34 cellular contexts compared by ENCODE assay signal in genomic region chr14:87581298-87581697, GRCh38.
"Had no signal": no experiment of that assay in that cellular context is flagged by ENCODE, and none has a peak within 500 bp of the region (broad histone marks: within the 10 kb centered on the region; RNA-seq: fewer than 3 reads in every experiment).

No MANE protein-coding gene starts in this region.

- DNase-seq: Karpas-422, Kasumi-1, MG63, MM.1S, MV-4-11, NCI-H1048, NCI-H1092, NCI-H1092 treated with DMSO at 0.1 percent for 48 hours, NCI-H1105, NCI-H1105 treated with DMSO at 0.1 percent for 48 hours, NCI-H1417, NCI-H1417 treated with DMSO at 0.1 percent for 48 hours, NCI-H1436, NCI-H1436 treated with DMSO at 0.1 percent for 48 hours, NCI-H146, NCI-H1694, NCI-H1694 treated with DMSO at 0.1 percent for 48 hours, NCI-H187, NCI-H187 treated with DMSO at 0.1 percent for 48 hours, NCI-H1930, NCI-H2029, NCI-H2029 treated with DMSO at 0.1 percent for 48 hours, NCI-H2081, NCI-H2081 treated with DMSO at 0.1 percent for 48 hours, NCI-H2107, NCI-H2171, NCI-H2171 treated with DMSO at 0.1 percent for 48 hours, NCI-H2227 treated with DMSO at 0.1 percent for 48 hours, NCI-H226, NCI-H345, NCI-H446, NCI-H446 treated with DMSO at 0.1 percent for 48 hours, NCI-H510A, NCI-H510A treated with DMSO at 0.1 percent for 48 hours had no signal

- H3K4me3 ChIP-seq: MG63 had no signal

- H3K9me3 ChIP-seq: MG63 had no signal

- H3K36me3 ChIP-seq: MG63 had no signal

- H3K27me3 ChIP-seq: MG63 had no signal
